1 cellular context compared by ENCODE assay signal in the genomic region with DNA sequence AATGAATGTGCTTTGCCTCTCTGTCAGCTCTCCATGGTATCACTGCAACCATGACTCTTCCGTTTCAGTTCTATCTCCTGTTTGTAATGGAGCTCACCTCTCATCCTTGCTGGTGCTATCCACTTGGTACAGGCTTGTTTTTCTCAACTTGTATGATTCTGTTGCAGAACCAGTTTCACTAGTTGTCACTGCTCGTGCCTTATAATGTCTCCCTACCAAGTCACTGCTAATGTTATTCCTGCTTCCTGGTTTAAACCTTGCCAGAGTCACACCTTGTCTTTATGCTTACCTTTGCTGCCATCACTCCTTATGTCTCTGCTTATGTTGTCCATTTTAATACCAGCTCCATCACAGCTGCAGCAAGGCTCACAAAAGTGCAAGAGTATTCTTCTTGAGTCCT.
TF ChIP-seq lines count a peak whose summit lies in the region.

No MANE protein-coding gene starts in this region.

TF ChIP-seq in SK-N-SH, 30 proteins besides CTCF, POLR2A, EP300 and RAD21 (continued from another document):
- TF ChIP-seq, protein P1, sequence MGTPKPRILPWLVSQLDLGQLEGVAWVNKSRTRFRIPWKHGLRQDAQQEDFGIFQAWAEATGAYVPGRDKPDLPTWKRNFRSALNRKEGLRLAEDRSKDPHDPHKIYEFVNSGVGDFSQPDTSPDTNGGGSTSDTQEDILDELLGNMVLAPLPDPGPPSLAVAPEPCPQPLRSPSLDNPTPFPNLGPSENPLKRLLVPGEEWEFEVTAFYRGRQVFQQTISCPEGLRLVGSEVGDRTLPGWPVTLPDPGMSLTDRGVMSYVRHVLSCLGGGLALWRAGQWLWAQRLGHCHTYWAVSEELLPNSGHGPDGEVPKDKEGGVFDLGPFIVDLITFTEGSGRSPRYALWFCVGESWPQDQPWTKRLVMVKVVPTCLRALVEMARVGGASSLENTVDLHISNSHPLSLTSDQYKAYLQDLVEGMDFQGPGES (IDR thresholded peaks at IDR 0.05; ENCODE audit: low read depth, low read length): no peak
- TF ChIP-seq CHD2 (IDR thresholded peaks at IDR 0.05; ENCODE audit: low read length, partially characterized antibody) (no peak), FOXJ3 (CRISPR knock-in tag; IDR thresholded peaks at IDR 0.05) (no peak), RFX5 (IDR thresholded peaks at IDR 0.05; ENCODE audit: low read length) (no peak)
TF ChIP-seq in SK-N-SH: peak in this region for 0.
